ENCODE assay signal across 10 cellular contexts in genomic region chr10:24272374-24272773, GRCh38.
"Had no signal": no experiment of that assay in that cellular context is flagged by ENCODE, and none has a peak within 500 bp of the region (broad histone marks: within the 10 kb centered on the region; RNA-seq: fewer than 3 reads in every experiment).

No MANE protein-coding gene starts in this region.

- H3K27ac ChIP-seq: thoracic aorta had no signal

- H3K9me3 ChIP-seq: thoracic aorta had no signal

- H3K36me3 ChIP-seq: thoracic aorta had no signal

- ATAC-seq: left lobe of liver had no signal

- DNase-seq: activated CD4-positive, alpha-beta T cell treated with anti-CD3 and anti-CD28 coated beads, Interleukin-2, amount 10 ng/mL, durations not matched to agents 24 days and 14 days; activated CD4-positive, CD25-positive, alpha-beta regulatory T cell; activated naive CD8-positive, alpha-beta T cell treated with anti-CD3 and anti-CD28 coated beads, Interleukin-2, amount 10 ng/mL, durations not matched to agents 7 days and 5 days; anterior cingulate cortex; erythroblast; stimulated activated CD4-positive, alpha-beta T cell treated with anti-CD3 and anti-CD28 coated beads, Interleukin-12 subunit alpha, Interleukin-12 subunit beta, amount 100 ng/mL, for 4 hours; stimulated activated CD4-positive, alpha-beta T cell treated with anti-CD3 and anti-CD28 coated beads, Interleukin-2, amount 100 ng/mL, for 24 hours; SW 1271 had no signal

- H3K4me3 ChIP-seq: thoracic aorta had no signal
